ENCODE assay signal across 30 cellular contexts in genomic region chrX:134679226-134679625, GRCh38. TPM values are rescaled to one million over a fixed set of nuclear protein-coding genes. Genes with fewer than 3 reads are reported as not detected.
DNase-seq lines count a peak whose midpoint lies in the region; ATAC-seq and TF ChIP-seq lines count a peak whose summit lies in the region.
"Had no signal": no experiment of that assay in that cellular context is flagged by ENCODE, and none has a peak within 500 bp of the region (broad histone marks: within the 10 kb centered on the region; RNA-seq: fewer than 3 reads in every experiment).

No MANE protein-coding gene starts in this region.

- H3K9me3 ChIP-seq in MG63, result no peaks in the 10 kb centered on the region
- H3K9me3 ChIP-seq: ascending aorta, Caco-2, testis had no signal

- no peak overlapping the region for H3K4me3 Mint-ChIP-seq in nephron
- H3K4me3 Mint-ChIP-seq: activated naive CD8-positive, alpha-beta T cell treated with anti-CD3 and anti-CD28 coated beads for 36 hours; activated T-cell treated with anti-CD3 and anti-CD28 coated beads, Interleukin-2, amount 50 U/mL, for 24 hours; CD14-positive monocyte; dendritic cell treated with granulocyte-macrophage colony-stimulating factor and Interleukin-4, amounts not matched to agents 40 ng/mL and 50 ng/mL, for 4 days; endodermal cell; H9; immature natural killer cell; memory B cell; T-helper 1 cell treated with Interleukin-12 subunit alpha and Interleukin-12 subunit beta and Interleukin-4 antibody, amounts not matched to agents 30 μg/mL and 1 μg/mL, for 36 hours had no signal

- H3K4me3 ChIP-seq in choroid plexus epithelial cell (ENCODE audit: low read depth, low read length) (no peak overlapping the region), MG63 (no peak overlapping the region)
- H3K4me3 ChIP-seq: ascending aorta, SK-N-MC, testis had no signal

- peaks cover 9% of the 10 kb centered on the region for H3K9me3 Mint-ChIP-seq in nephron
- H3K9me3 Mint-ChIP-seq: activated naive CD8-positive, alpha-beta T cell treated with anti-CD3 and anti-CD28 coated beads for 36 hours; activated T-cell treated with anti-CD3 and anti-CD28 coated beads, Interleukin-2, amount 50 U/mL, for 24 hours; dendritic cell treated with granulocyte-macrophage colony-stimulating factor and Interleukin-4, amounts not matched to agents 40 ng/mL and 50 ng/mL, for 4 days; immature natural killer cell; memory B cell; T-helper 1 cell treated with Interleukin-12 subunit alpha and Interleukin-12 subunit beta and Interleukin-4 antibody, amounts not matched to agents 30 μg/mL and 1 μg/mL, for 36 hours had no signal

- H3K27me3 Mint-ChIP-seq in nephron (ENCODE audit: low read depth), result peaks cover 3% of the 10 kb centered on the region
- H3K27me3 Mint-ChIP-seq: activated naive CD8-positive, alpha-beta T cell treated with anti-CD3 and anti-CD28 coated beads for 36 hours; dendritic cell treated with granulocyte-macrophage colony-stimulating factor and Interleukin-4, amounts not matched to agents 40 ng/mL and 50 ng/mL, for 4 days had no signal

- no peaks in the 10 kb centered on the region for H3K36me3 Mint-ChIP-seq in nephron (ENCODE audit: low read depth)
- H3K36me3 Mint-ChIP-seq: activated naive CD8-positive, alpha-beta T cell treated with anti-CD3 and anti-CD28 coated beads for 36 hours; CD14-positive monocyte; immature natural killer cell; memory B cell had no signal

- H3K36me3 ChIP-seq in MG63, result no peaks in the 10 kb centered on the region
- H3K36me3 ChIP-seq: ascending aorta had no signal

- DNase-seq in GM04504 (ENCODE audit: low read depth) (peak; percentile 77), choroid plexus epithelial cell (ENCODE audit: low read depth) (peak; percentile 26), MG63 (no peak), NCI-H128 (lab: John Stamatoyannopoulos, UW; ENCODE audit: unreplicated experiment) (no peak), islet precursor cell (no peak)
- DNase-seq in activated CD4-positive, CD25-positive, alpha-beta regulatory T cell (lab: John Stamatoyannopoulos, UW), result no peak
- DNase-seq: activated gamma-delta T cell; activated naive CD8-positive, alpha-beta T cell treated with anti-CD3 and anti-CD28 coated beads for 36 hours; activated T-cell treated with anti-CD3 and anti-CD28 coated beads, Interleukin-2, amount 50 U/mL, for 24 hours; Caco-2; DMS53; endodermal cell; GDM1; H9; immature natural killer cell; Kasumi-1; stimulated activated naive CD8-positive, alpha-beta T cell treated with anti-CD3 and anti-CD28 coated beads, Interleukin-15, Interleukin-2, amounts not matched to agents 100 U/mL and 50 U/mL, for 24 hours; testis had no signal

- H3K27me3 ChIP-seq in MG63, result no peaks in the 10 kb centered on the region
- H3K27me3 ChIP-seq: ascending aorta, testis had no signal

- H3K27ac Mint-ChIP-seq in nephron, result peak overlapping the region in 2 of 3 experiments; percentile 74 to 75
- H3K27ac Mint-ChIP-seq: activated naive CD8-positive, alpha-beta T cell treated with anti-CD3 and anti-CD28 coated beads for 36 hours; activated T-cell treated with anti-CD3 and anti-CD28 coated beads, Interleukin-2, amount 50 U/mL, for 24 hours; CD14-positive monocyte; dendritic cell treated with granulocyte-macrophage colony-stimulating factor and Interleukin-4, amounts not matched to agents 40 ng/mL and 50 ng/mL, for 4 days; endodermal cell; H9; immature natural killer cell; memory B cell; T-helper 1 cell treated with Interleukin-12 subunit alpha and Interleukin-12 subunit beta and Interleukin-4 antibody, amounts not matched to agents 30 μg/mL and 1 μg/mL, for 36 hours had no signal

- peak; percentile 4 for ATAC-seq in HG03025 (IDR thresholded peaks at IDR 0.05; ENCODE audit: low FRiP score, unreplicated experiment)
- ATAC-seq: stimulated activated naive CD8-positive, alpha-beta T cell treated with anti-CD3 and anti-CD28 coated beads, Interleukin-15, Interleukin-2, amounts not matched to agents 100 U/mL and 50 U/mL, for 24 hours had no signal

- no peak for TF ChIP-seq CTCF in choroid plexus epithelial cell (conservative IDR thresholded peaks at IDR 0.05; ENCODE audit: low read depth, low read length)
- TF ChIP-seq CTCF in nephron (IDR thresholded peaks at IDR 0.05; ENCODE audit: unreplicated experiment in 3 of 3), result no peak

- peaks cover 22% of the 10 kb centered on the region for H3K4me1 Mint-ChIP-seq in nephron
- H3K4me1 Mint-ChIP-seq: activated naive CD8-positive, alpha-beta T cell treated with anti-CD3 and anti-CD28 coated beads for 36 hours; endodermal cell; H9; immature natural killer cell; memory B cell had no signal

RNA-seq across cellular contexts. Expression of gene PLAC1, which starts 21.0 kb away (rescaled TPM):
- not detected in 2 replicates for total RNA-seq in MG63 (2014; rRNA removed; shearing (Covaris generic); ENCODE audit: low replicate concordance)
- total RNA-seq: activated naive CD8-positive, alpha-beta T cell treated with anti-CD3 and anti-CD28 coated beads for 36 hours; ascending aorta; cardiac septum; endodermal cell; osteocyte; renal cortical epithelial cell; skeletal muscle tissue had no signal

Comparison
In these comparisons a context has a peak if more than half of its experiments do, and no peak if none do; other contexts are left out.
1. DNase-seq: peak in GM04504 (single experiment) and choroid plexus epithelial cell (single experiment); none in MG63 (single experiment), activated CD4-positive, CD25-positive, alpha-beta regulatory T cell (0 of 4), NCI-H128 (single experiment) and islet precursor cell (single experiment).